Comparison of ENCODE assay signal across 7 cellular contexts in the genomic region with DNA sequence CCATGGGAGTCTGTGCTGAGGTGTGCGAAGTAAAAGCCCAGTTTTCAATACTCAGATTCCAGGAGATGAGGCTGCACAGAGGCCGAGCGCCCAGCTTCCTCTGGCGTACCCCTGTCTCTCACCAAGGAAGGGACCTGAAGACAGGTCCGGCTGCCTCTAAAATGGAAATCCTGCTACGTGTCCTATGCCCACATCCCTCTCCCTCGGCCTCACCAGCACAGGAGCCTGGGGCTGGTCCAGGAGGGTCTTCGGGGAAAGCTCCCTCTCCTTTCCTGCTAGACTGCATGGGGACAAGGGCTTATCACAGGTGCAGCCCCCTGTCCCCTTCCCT.
DNase-seq lines count a peak whose midpoint lies in the region; ATAC-seq and TF ChIP-seq lines count a peak whose summit lies in the region.

No MANE protein-coding gene starts in this region.

- H3K4me1 ChIP-seq in stomach smooth muscle (ENCODE audit: control insufficient read depth, insufficient read depth, low read length) = peaks cover 29% of the 10 kb centered on the region

- peak overlapping the region; percentile 92 for H3K27ac ChIP-seq in stomach smooth muscle (ENCODE audit: low read length)

- H3K36me3 ChIP-seq in stomach smooth muscle (ENCODE audit: control insufficient read depth in 2 of 2, insufficient read depth in 2 of 2, low read length in 2 of 2) = peaks cover 4 to 10% of the 10 kb centered on the region in 2 donors

- H3K9me3 ChIP-seq in stomach smooth muscle (ENCODE audit: control insufficient read depth in 2 of 2, low read length in 2 of 2) = no peaks in the 10 kb centered on the region

- H3K9ac ChIP-seq in stomach smooth muscle (ENCODE audit: low read length in 2 of 2) = peak overlapping the region; percentile 94 to 97

- H3K4me3 ChIP-seq in WI38 (ENCODE audit: low read depth, low read length) (peak overlapping the region; percentile 96), iPS-11a (ENCODE audit: low read depth, low read length) (peak overlapping the region; percentile 97), stomach smooth muscle (ENCODE audit: low read length in 2 of 2) (peak overlapping the region; percentile 90 to 94)

- DNase-seq in SIG-M5 treated with dmso at 0.1 percent for 504 hours (lab: John Stamatoyannopoulos, UW; ENCODE audit: unreplicated experiment) (no peak), NOMO-1 (lab: John Stamatoyannopoulos, UW; ENCODE audit: unreplicated experiment in 2 of 2) (no peak)

- ATAC-seq in HG02852 (IDR thresholded peaks at IDR 0.05; ENCODE audit: unreplicated experiment) (peak; percentile 4), HG02610 (IDR thresholded peaks at IDR 0.05; ENCODE audit: unreplicated experiment) (no peak)

- H3K27me3 ChIP-seq in stomach smooth muscle (ENCODE audit: control insufficient read depth in 1 of 2, insufficient read depth in 2 of 2, low read length in 2 of 2) = no peaks in the 10 kb centered on the region

- TF ChIP-seq CTCF in WI38 (IDR thresholded peaks at IDR 0.05; ENCODE audit: low read depth, low read length) = no peak
